9 cellular contexts compared by ENCODE assay signal in the genomic region with DNA sequence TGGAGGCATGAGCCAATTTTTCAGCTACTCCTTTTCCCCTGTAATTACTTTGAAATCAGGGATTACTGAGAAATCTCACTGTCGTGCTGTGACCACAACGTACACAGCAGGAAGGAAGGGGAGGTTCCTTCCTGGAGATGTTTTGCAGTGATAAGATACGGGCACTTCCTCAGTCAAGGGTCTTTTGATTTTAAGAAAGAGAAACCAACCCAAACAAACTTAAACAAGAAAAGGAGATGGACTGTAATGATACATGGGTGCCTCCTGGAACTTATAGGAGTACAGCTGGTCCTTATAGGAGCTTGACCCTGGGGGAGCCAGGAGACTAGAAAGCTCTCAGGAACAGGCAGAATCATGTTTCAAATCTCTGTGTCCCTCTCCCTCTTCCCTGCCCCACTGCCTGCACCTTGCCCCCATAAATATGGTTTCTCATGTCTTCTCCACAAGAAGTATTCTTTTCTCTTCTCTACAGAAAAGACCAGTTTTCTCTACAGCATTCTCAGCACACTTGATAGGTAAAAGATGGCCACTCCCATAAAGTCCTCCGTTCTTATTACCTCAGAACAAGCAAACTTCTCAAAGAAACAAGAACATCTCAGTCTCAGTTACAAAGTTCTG.
A peak's percentile ranks its signal among the peaks of the same experiment; 100 is the strongest.
DNase-seq lines count a peak whose midpoint lies in the region; ATAC-seq and TF ChIP-seq lines count a peak whose summit lies in the region.
"Had no signal": no experiment of that assay in that cellular context is flagged by ENCODE, and none has a peak within 500 bp of the region (broad histone marks: within the 10 kb centered on the region; RNA-seq: fewer than 3 reads in every experiment).

No MANE protein-coding gene starts in this region.

- H3K4me3 Mint-ChIP-seq in activated naive CD8-positive, alpha-beta T cell treated with anti-CD3 and anti-CD28 coated beads, Interleukin-2, amount 10 ng/mL, durations not matched to agents 7 days and 5 days = peak overlapping the region; percentile 83

- peak overlapping the region; percentile 26 to 66 for H3K27ac ChIP-seq in mucosa of rectum (ENCODE audit: low read depth in 2 of 2, low read length in 2 of 2)

- no peaks in the 10 kb centered on the region for H3K27me3 Mint-ChIP-seq in activated naive CD8-positive, alpha-beta T cell treated with anti-CD3 and anti-CD28 coated beads, Interleukin-2, amount 10 ng/mL, durations not matched to agents 7 days and 5 days

- DNase-seq in GM06990 (ENCODE audit: extremely low read depth, insufficient read length) = peak; percentile 28
- DNase-seq in M059J (ENCODE audit: low read depth) = peak; percentile 49
- DNase-seq in activated naive CD8-positive, alpha-beta T cell treated with anti-CD3 and anti-CD28 coated beads, Interleukin-2, amount 10 ng/mL, durations not matched to agents 7 days and 5 days = no peak
- no peak for DNase-seq in H7
- DNase-seq in NCI-H1092 (lab: John Stamatoyannopoulos, UW) = no peak

- H3K9me3 Mint-ChIP-seq in activated naive CD8-positive, alpha-beta T cell treated with anti-CD3 and anti-CD28 coated beads, Interleukin-2, amount 10 ng/mL, durations not matched to agents 7 days and 5 days = peaks cover 5% of the 10 kb centered on the region

- H3K27me3 ChIP-seq in GM06990 (replicated peaks; ENCODE audit: control insufficient read depth, insufficient read depth, low read length) (no peaks in the 10 kb centered on the region), mucosa of rectum (ENCODE audit: control insufficient read depth in 2 of 2, insufficient read depth in 2 of 2, low read length in 2 of 2) (no peaks in the 10 kb centered on the region), H7 (ENCODE audit: control insufficient read depth, insufficient read depth, low read length) (no peaks in the 10 kb centered on the region)

- POLR2A ChIA-PET in activated naive CD8-positive, alpha-beta T cell treated with anti-CD3 and anti-CD28 coated beads, Interleukin-2, amount 10 ng/mL, durations not matched to agents 7 days and 5 days (lab: Charles Lee) = interaction anchor here (0.7 to 4.8 kb wide), 12 partner anchors 8 to 989 kb away, joined by 3 to 32 read pairs (median 9); no protein-coding TSS in a partner anchor

- H3K4me1 ChIP-seq in mucosa of rectum (ENCODE audit: control insufficient read depth in 2 of 2, insufficient read depth in 2 of 2, low read length in 2 of 2) = peaks cover 0 to 2% of the 10 kb centered on the region in 2 donors

- H3K4me3 ChIP-seq in GM06990 (replicated peaks; ENCODE audit: low read depth, low read length) (peak overlapping the region; percentile 19; the same call in 1 of the 2 replicates), mucosa of rectum (ENCODE audit: low read length in 2 of 2) (peak overlapping the region; percentile 6 to 29), H7 (ENCODE audit: insufficient read depth, low read depth, low read length) (no peak overlapping the region)

- no peak for TF ChIP-seq CTCF in GM06990 (IDR thresholded peaks at IDR 0.05; ENCODE audit: insufficient read depth, low read length, poor library complexity, severe bottlenecking)

- H3K4me1 Mint-ChIP-seq in activated naive CD8-positive, alpha-beta T cell treated with anti-CD3 and anti-CD28 coated beads, Interleukin-2, amount 10 ng/mL, durations not matched to agents 7 days and 5 days = peaks cover 50% of the 10 kb centered on the region

- H3K27ac Mint-ChIP-seq in activated naive CD8-positive, alpha-beta T cell treated with anti-CD3 and anti-CD28 coated beads, Interleukin-2, amount 10 ng/mL, durations not matched to agents 7 days and 5 days = peak overlapping the region; percentile 95

- no peaks in the 10 kb centered on the region for H3K9me3 ChIP-seq in mucosa of rectum (ENCODE audit: control insufficient read depth in 2 of 2, low read length in 2 of 2)

- no peaks in the 10 kb centered on the region for H3K36me3 ChIP-seq in GM06990 (ENCODE audit: control insufficient read depth, insufficient read depth, low read length)
- no peaks in the 10 kb centered on the region for H3K36me3 ChIP-seq in mucosa of rectum (ENCODE audit: control insufficient read depth in 2 of 2, insufficient read depth in 2 of 2, low read length in 2 of 2)
- no peaks in the 10 kb centered on the region for H3K36me3 ChIP-seq in H7 (replicated peaks; ENCODE audit: control insufficient read depth, insufficient read depth, low read length)

- ATAC-seq in GM21390 (IDR thresholded peaks at IDR 0.05; ENCODE audit: unreplicated experiment) (peak; percentile 14), HG02763 (IDR thresholded peaks at IDR 0.05; ENCODE audit: unreplicated experiment) (no peak)
- ATAC-seq in activated naive CD8-positive, alpha-beta T cell treated with anti-CD3 and anti-CD28 coated beads, Interleukin-2, amount 10 ng/mL, durations not matched to agents 7 days and 5 days (ENCODE audit: low read depth) = peak; percentile 43
- ATAC-seq: Panc1 had no signal

- H3K36me3 Mint-ChIP-seq in activated naive CD8-positive, alpha-beta T cell treated with anti-CD3 and anti-CD28 coated beads, Interleukin-2, amount 10 ng/mL, durations not matched to agents 7 days and 5 days = peaks cover 17% of the 10 kb centered on the region

- peak overlapping the region in 1 of 2 donors; percentile 34 for H3K9ac ChIP-seq in mucosa of rectum (ENCODE audit: low read depth in 1 of 2, low read length in 2 of 2)

Comparison
In these comparisons a context has a peak if more than half of its experiments do, and no peak if none do; other contexts are left out.
1. DNase-seq: peak in GM06990 (single experiment) and M059J (single experiment); none in activated naive CD8-positive, alpha-beta T cell treated with anti-CD3 and anti-CD28 coated beads, Interleukin-2, amount 10 ng/mL, durations not matched to agents 7 days and 5 days (single experiment), H7 (single experiment) and NCI-H1092 (single experiment).